8 cellular contexts compared by ENCODE assay signal in the genomic region with DNA sequence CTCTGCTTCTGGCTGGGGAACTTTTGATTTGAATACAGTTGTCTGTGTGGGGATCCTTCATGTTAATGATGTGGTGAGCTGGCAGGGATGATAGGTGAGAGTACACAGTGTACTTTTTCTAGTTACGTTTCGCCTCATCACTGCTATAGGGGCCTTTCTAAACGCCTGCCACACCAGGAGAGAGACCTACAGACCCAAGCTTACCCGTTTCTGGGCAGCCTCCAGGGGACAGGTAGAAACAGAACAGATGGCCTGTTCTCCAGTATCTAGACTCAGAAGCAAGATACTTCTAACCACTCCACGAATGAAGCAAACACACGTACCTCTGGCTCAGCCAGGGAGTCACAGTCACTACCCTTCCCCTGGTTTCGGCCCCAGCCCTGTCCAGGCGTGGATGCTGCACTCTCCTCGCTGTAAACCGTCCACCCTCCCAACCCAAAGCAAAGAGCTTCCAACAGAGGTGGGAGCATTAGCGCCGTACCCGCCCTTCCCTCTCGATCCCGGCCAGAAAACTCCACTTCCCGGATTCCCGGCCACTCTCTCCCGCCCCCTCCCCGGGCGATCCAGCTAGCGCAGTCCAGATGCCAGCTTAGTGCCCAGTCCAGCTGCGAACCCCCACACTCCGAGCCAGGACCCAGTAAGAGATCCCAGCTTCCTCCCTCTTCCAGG. TPM values are rescaled to one million over a fixed set of nuclear protein-coding genes. Genes with fewer than 3 reads are reported as not detected.
DNase-seq lines count a peak whose midpoint lies in the region; ATAC-seq and TF ChIP-seq lines count a peak whose summit lies in the region.

No MANE protein-coding gene starts in this region.

- H3K4me2 ChIP-seq in GM23248 (ENCODE audit: unreplicated experiment) = peak overlapping the region; percentile 88

- intact Hi-C loops in heart left ventricle (cut with DNase I) = loop anchor here in 9 of 10 donors (5.0 to 10.0 kb wide), 6 partner anchors 38 to 280 kb away; no protein-coding TSS in a partner anchor

- no peaks in the 10 kb centered on the region for H3K36me3 ChIP-seq in GM23248 (ENCODE audit: low read depth)
- peaks cover 0 to 3% (median 0%) of the 10 kb centered on the region in 9 donors for H3K36me3 ChIP-seq in heart left ventricle
- no peaks in the 10 kb centered on the region for H3K36me3 ChIP-seq in rectal smooth muscle tissue (ENCODE audit: control insufficient read depth, insufficient read depth, low read length)

- H4K20me1 ChIP-seq in GM23248 (ENCODE audit: insufficient read depth) = no peaks in the 10 kb centered on the region

- WGBS in GM23248 (ENCODE audit: low coverage in 1 of 2, low lambda C conversion rate in 2 of 2, missing lambda C conversion rate in 2 of 2), 2 experiments = 1 to 2% methylated on average over 16 to 23 of the region's 23 CpGs
- 2 to 4% (median 4%) methylated on average over 21 to 23 of the region's 23 CpGs for WGBS in heart left ventricle, 4 donors

- no peaks in the 10 kb centered on the region for H3K27me3 ChIP-seq in GM23248 (replicated peaks; ENCODE audit: insufficient read depth)
- no peaks in the 10 kb centered on the region for H3K27me3 ChIP-seq in heart left ventricle
- H3K27me3 ChIP-seq in rectal smooth muscle tissue (ENCODE audit: control insufficient read depth, insufficient read depth, low read length) = no peaks in the 10 kb centered on the region

- H3K4me1 ChIP-seq in GM23248 (ENCODE audit: insufficient read depth) = peaks cover 43% of the 10 kb centered on the region
- H3K4me1 ChIP-seq in heart left ventricle = peaks cover 0 to 52% (median 29%) of the 10 kb centered on the region in 12 donors
- peaks cover 20% of the 10 kb centered on the region for H3K4me1 ChIP-seq in rectal smooth muscle tissue (ENCODE audit: control insufficient read depth, insufficient read depth, low read length)

- H3K4me3 ChIP-seq in GM23248 (peak overlapping the region; percentile 94), LNCaP clone FGC (ENCODE audit: low read depth, low read length) (peak overlapping the region; percentile 89), heart left ventricle (peak overlapping the region; percentile 76 to 98 (median 92)), rectal smooth muscle tissue (ENCODE audit: low read length) (peak overlapping the region; percentile 90)

- peak; percentile 6 for DNase-seq in NCI-H2029 (lab: John Stamatoyannopoulos, UW)
- DNase-seq in NCI-H2029 treated with DMSO at 0.1 percent for 48 hours (lab: John Stamatoyannopoulos, UW) = no peak
- DNase-seq in GM23248 = peak; percentile 57
- DNase-seq in LNCaP clone FGC (ENCODE audit: low read depth) = peak; percentile 41
- DNase-seq in activated naive CD4-positive, alpha-beta T cell treated with anti-CD3 and anti-CD28 coated beads, Interleukin-2, amount 50 U/mL, for 16 hours = peak; percentile 52
- DNase-seq in heart left ventricle = peak; percentile 38 to 63 (median 44)
- no peak for DNase-seq in DMS153 (lab: John Stamatoyannopoulos, UW)

- no peak for TF ChIP-seq POLR2A in heart left ventricle (IDR thresholded peaks at IDR 0.05)

- peak; percentile 11 to 29 (median 24) for ATAC-seq in heart left ventricle

- in situ Hi-C loops in GM23248 (cut with MboI) = no loop called here

- H3K9ac ChIP-seq in GM23248 (peak overlapping the region; percentile 84), rectal smooth muscle tissue (ENCODE audit: low read length) (peak overlapping the region; percentile 84)

- H3K79me2 ChIP-seq in GM23248 (ENCODE audit: insufficient read depth) = peaks cover 58% of the 10 kb centered on the region

- H3F3A ChIP-seq in GM23248 (ENCODE audit: insufficient read depth) = peaks cover 33% of the 10 kb centered on the region

- H3K9me2 ChIP-seq in GM23248 (ENCODE audit: insufficient read depth) = no peaks in the 10 kb centered on the region

- H3K27ac ChIP-seq in GM23248 = peak overlapping the region; percentile 46
- H3K27ac ChIP-seq in heart left ventricle = peak overlapping the region; percentile 83 to 96 (median 91)
- peak overlapping the region; percentile 79 for H3K27ac ChIP-seq in rectal smooth muscle tissue (ENCODE audit: low read depth, low read length)

- no peak for TF ChIP-seq CTCF in LNCaP clone FGC (IDR thresholded peaks at IDR 0.05; ENCODE audit: control insufficient read depth, extremely low read depth, insufficient read depth)
- TF ChIP-seq CTCF in heart left ventricle (IDR thresholded peaks at IDR 0.05) = no peak

- H2AFZ ChIP-seq in GM23248 = peak overlapping the region; percentile 96

- H3K9me3 ChIP-seq in GM23248 (ENCODE audit: low read depth) (no peaks in the 10 kb centered on the region), heart left ventricle (no peaks in the 10 kb centered on the region)

RNA-seq across cellular contexts. Expression of gene CCDC6, which starts 1.2 kb away (rescaled TPM):
- total RNA-seq in GM23248 (2014; rRNA removed; shearing (Covaris generic)) = 20.5 and 23.2 TPM in 2 replicates
- polyA plus RNA-seq in GM23248 (2016; fragmentation: Nextera tagmentation; extraction: Ambion mirVana) = 19.1 and 19.4 TPM in 2 replicates
- total RNA-seq in heart left ventricle = 10 to 100 TPM; 13.8 to 47.1 (median 20.2) TPM
- 10 to 100 TPM in 1 of 2 donors, 1 to 10 TPM in 1; 3.7 to 17.3 TPM for polyA plus RNA-seq in heart left ventricle

Comparison
In these comparisons a context has a peak if more than half of its experiments do, and no peak if none do; other contexts are left out.
1. DNase-seq: peak in NCI-H2029 (single experiment), GM23248 (single experiment), LNCaP clone FGC (single experiment), activated naive CD4-positive, alpha-beta T cell treated with anti-CD3 and anti-CD28 coated beads, Interleukin-2, amount 50 U/mL, for 16 hours (single experiment) and heart left ventricle (5 of 5); none in NCI-H2029 treated with DMSO at 0.1 percent for 48 hours (single experiment) and DMS153 (single experiment).
2. Peak in every context shown above with its lines, with median percentiles within 50 percentile points of each other: H3K27ac ChIP-seq and H3K4me3 ChIP-seq.